Comparison of ENCODE assay signal across 12 cellular contexts in the genomic region with DNA sequence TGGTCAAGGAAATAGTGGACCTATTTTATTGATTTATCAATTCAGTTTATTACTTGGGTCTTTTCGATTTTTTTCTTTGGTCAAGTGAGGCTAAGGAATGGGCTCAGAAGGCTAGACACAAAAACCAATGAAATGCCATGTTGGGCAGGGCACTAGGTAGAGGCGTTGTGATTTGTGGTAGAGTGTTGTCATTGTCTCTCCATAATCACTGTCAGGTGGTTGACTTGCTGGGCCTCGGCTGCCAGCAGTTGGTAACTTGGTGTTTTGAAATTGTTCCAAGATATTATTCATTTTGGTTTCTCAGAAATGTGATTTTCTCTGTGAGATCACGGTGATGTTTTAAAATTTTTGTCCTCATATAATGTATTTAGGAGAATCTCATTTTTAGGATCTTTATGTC.
A peak's percentile ranks its signal among the peaks of the same experiment; 100 is the strongest.
DNase-seq lines count a peak whose midpoint lies in the region; ATAC-seq and TF ChIP-seq lines count a peak whose summit lies in the region.
"Had no signal": no experiment of that assay in that cellular context is flagged by ENCODE, and none has a peak within 500 bp of the region (broad histone marks: within the 10 kb centered on the region; RNA-seq: fewer than 3 reads in every experiment).

No MANE protein-coding gene starts in this region.

- DNase-seq in GM03348 (ENCODE audit: low spot score): peak; percentile 31
- DNase-seq in astrocyte of the cerebellum (ENCODE audit: low read depth): no peak
- DNase-seq in left lung: no peak
- peak; percentile 57 for DNase-seq in stromal cell of bone marrow (ENCODE audit: low read depth)
- no peak for DNase-seq in HT-29 (ENCODE audit: low spot score)
- DNase-seq in endodermal cell: no peak
- DNase-seq: cortex of kidney, NCI-H2107, SJCRH30 had no signal

- H3K27me3 Mint-ChIP-seq in endodermal cell (ENCODE audit: insufficient read depth): no peaks in the 10 kb centered on the region
- H3K27me3 Mint-ChIP-seq: stimulated activated naive CD8-positive, alpha-beta T cell treated with anti-CD3 and anti-CD28 coated beads, Interleukin-15, Interleukin-2, amounts not matched to agents 100 ng/mL and 50 ng/mL, for 24 hours had no signal

- no peak overlapping the region for H3K9ac ChIP-seq in endodermal cell (ENCODE audit: extremely low read depth, low read length, poor library complexity, severe bottlenecking)

- H3K4me3 ChIP-seq in astrocyte of the cerebellum (ENCODE audit: low read depth, low read length) (peak overlapping the region; percentile 55), left lung (peak overlapping the region; percentile 30 to 32), endodermal cell (ENCODE audit: low read length) (no peak overlapping the region)
- H3K4me3 ChIP-seq: SJCRH30 had no signal

- H3K9me3 ChIP-seq in left lung: no peaks in the 10 kb centered on the region
- H3K9me3 ChIP-seq in endodermal cell (ENCODE audit: control insufficient read depth, low read length): no peaks in the 10 kb centered on the region
- H3K9me3 ChIP-seq: SJCRH30 had no signal

- peaks cover 9% of the 10 kb centered on the region for H3K4me1 Mint-ChIP-seq in endodermal cell

- H3K36me3 ChIP-seq in left lung: peaks cover 0 to 7% of the 10 kb centered on the region in 2 donors
- peaks cover 45% of the 10 kb centered on the region for H3K36me3 ChIP-seq in endodermal cell (ENCODE audit: control insufficient read depth, insufficient read depth, low read length)
- H3K36me3 ChIP-seq: SJCRH30 had no signal

- peak overlapping the region; percentile 71 to 88 for H3K27ac ChIP-seq in left lung
- no peak overlapping the region for H3K27ac ChIP-seq in endodermal cell (ENCODE audit: low read depth, low read length)
- H3K27ac ChIP-seq: SJCRH30 had no signal

- H3K27ac Mint-ChIP-seq in endodermal cell: no peak overlapping the region

- H3K9me3 Mint-ChIP-seq in endodermal cell: no peaks in the 10 kb centered on the region
- H3K9me3 Mint-ChIP-seq: stimulated activated naive CD8-positive, alpha-beta T cell treated with anti-CD3 and anti-CD28 coated beads, Interleukin-15, Interleukin-2, amounts not matched to agents 100 ng/mL and 50 ng/mL, for 24 hours had no signal

- intact Hi-C loops in left lung (cut with DNase I): loop anchor here in 1 of 2 donors (10.0 kb wide), 1 partner anchor 84 kb away; no protein-coding TSS in a partner anchor

- H3K4me1 ChIP-seq in left lung: peaks cover 60 to 100% of the 10 kb centered on the region in 2 donors
- H3K4me1 ChIP-seq in endodermal cell (ENCODE audit: control insufficient read depth, insufficient read depth, low read length): peaks cover 12% of the 10 kb centered on the region

- TF ChIP-seq CTCF in astrocyte of the cerebellum (IDR thresholded peaks at IDR 0.05; ENCODE audit: low read depth, low read length, missing control alignments) (no peak), left lung (IDR thresholded peaks at IDR 0.05) (no peak), endodermal cell (conservative IDR thresholded peaks at IDR 0.05) (no peak)

- H3K36me3 Mint-ChIP-seq in endodermal cell (ENCODE audit: low read depth): peaks cover under 1% of the 10 kb centered on the region

- ATAC-seq in left lung (no peak), GM18868 (IDR thresholded peaks at IDR 0.05; ENCODE audit: unreplicated experiment) (no peak), HG02852 (IDR thresholded peaks at IDR 0.05; ENCODE audit: unreplicated experiment) (no peak)

- H3K27me3 ChIP-seq in left lung (no peaks in the 10 kb centered on the region), endodermal cell (ENCODE audit: control insufficient read depth, insufficient read depth, low read length, poor library complexity, severe bottlenecking) (no peaks in the 10 kb centered on the region)
- H3K27me3 ChIP-seq: SJCRH30 had no signal

- WGBS in endodermal cell (ENCODE audit: insufficient coverage in 1 of 2, insufficient read length in 1 of 2), 2 experiments: 89 to 92% methylated on average over 3 to 4 of the region's 4 CpGs

- no peak overlapping the region for H3K4me3 Mint-ChIP-seq in endodermal cell

- in situ Hi-C loops in astrocyte of the cerebellum (cut with HindIII; ENCODE audit: low sequenced_read_pairs): no loop called here

Comparison
In these comparisons a context has a peak if more than half of its experiments do, and no peak if none do; other contexts are left out.
1. DNase-seq: peak in GM03348 (single experiment) and stromal cell of bone marrow (single experiment); none in astrocyte of the cerebellum (single experiment), left lung (0 of 2), HT-29 (single experiment) and endodermal cell (single experiment).